Comparison of ENCODE assay signal across 9 cellular contexts in genomic region chr17:81398170-81398854, GRCh38. TPM values are rescaled to one million over a fixed set of nuclear protein-coding genes. Genes with fewer than 3 reads are reported as not detected.
A peak's percentile ranks its signal among the peaks of the same experiment; 100 is the strongest.
DNase-seq lines count a peak whose midpoint lies in the region; FAIRE-seq and TF ChIP-seq lines count a peak whose summit lies in the region.
"Had no signal": no experiment of that assay in that cellular context is flagged by ENCODE, and none has a peak within 500 bp of the region (broad histone marks: within the 10 kb centered on the region; RNA-seq: fewer than 3 reads in every experiment).

No MANE protein-coding gene starts in this region.

- H3K9ac ChIP-seq in kidney (ENCODE audit: low read length in 2 of 2) = peak overlapping the region; percentile 87 to 93

- WGBS in adrenal gland, 4 donors = 50 to 58% (median 57%) methylated on average over 30 to 49 of the region's 49 CpGs

- peaks cover 63% of the 10 kb centered on the region for H3K27me3 Mint-ChIP-seq in activated CD4-positive, alpha-beta T cell treated with anti-CD3 and anti-CD28 coated beads, Interleukin-2, amount 10 ng/mL, durations not matched to agents 7 days and 5 days

- no peaks in the 10 kb centered on the region for H3K9me3 Mint-ChIP-seq in activated CD4-positive, alpha-beta T cell treated with anti-CD3 and anti-CD28 coated beads, Interleukin-2, amount 10 ng/mL, durations not matched to agents 7 days and 5 days

- intact Hi-C loops in adrenal gland (cut with DNase I) (loop anchor here (10.0 kb wide), 2 partner anchors 86 to 104 kb away; partner anchors contain the start of gene SLC38A10 (in 1 of the 2)), kidney (cut with DNase I) (no loop called here)

- FAIRE-seq in kidney (lab: Jason Lieb, UNC) = no peak
- FAIRE-seq: G401.6 had no signal

- H3K36me3 ChIP-seq in adrenal gland (replicated peaks in 1 of 2) (no peaks in the 10 kb centered on the region), kidney (ENCODE audit: control insufficient read depth in 1 of 2, insufficient read depth in 2 of 2, low read length in 2 of 2) (no peaks in the 10 kb centered on the region)

- H3K27ac ChIP-seq in adrenal gland (peak overlapping the region in 3 of 5 donors; percentile 94 to 96 (median 95)), kidney (ENCODE audit: low read depth in 2 of 2, low read length in 2 of 2) (peak overlapping the region; percentile 88 to 93), substantia nigra (ENCODE audit: low read depth, low read length, poor library complexity, severe bottlenecking) (peak overlapping the region; percentile 67)

- peaks cover 2% of the 10 kb centered on the region for H3K36me3 Mint-ChIP-seq in activated CD4-positive, alpha-beta T cell treated with anti-CD3 and anti-CD28 coated beads, Interleukin-2, amount 10 ng/mL, durations not matched to agents 7 days and 5 days (ENCODE audit: low read depth)

- no peak for TF ChIP-seq CTCF in adrenal gland (IDR thresholded peaks at IDR 0.05)
- no peak for TF ChIP-seq CTCF in kidney (IDR thresholded peaks at IDR 0.05; ENCODE audit: borderline replicate concordance, extremely low read depth, insufficient read depth)

- peaks cover 18 to 37% of the 10 kb centered on the region in 2 donors for H3K4me1 ChIP-seq in adrenal gland (replicated peaks in 1 of 2)
- peaks cover 27 to 28% of the 10 kb centered on the region in 2 donors for H3K4me1 ChIP-seq in kidney (ENCODE audit: control insufficient read depth in 1 of 2, insufficient read depth in 1 of 2, low read depth in 1 of 2, low read length in 2 of 2)

- H3K9me3 ChIP-seq in adrenal gland (replicated peaks in 1 of 3) (no peaks in the 10 kb centered on the region), kidney (ENCODE audit: control insufficient read depth in 1 of 2, low read length in 2 of 2) (no peaks in the 10 kb centered on the region)

- H3K4me1 Mint-ChIP-seq in activated CD4-positive, alpha-beta T cell treated with anti-CD3 and anti-CD28 coated beads, Interleukin-2, amount 10 ng/mL, durations not matched to agents 7 days and 5 days = peaks cover 23% of the 10 kb centered on the region

- H3K27me3 ChIP-seq in adrenal gland = no peaks in the 10 kb centered on the region

- peak overlapping the region; percentile 66 for H3K4me3 Mint-ChIP-seq in activated CD4-positive, alpha-beta T cell treated with anti-CD3 and anti-CD28 coated beads, Interleukin-2, amount 10 ng/mL, durations not matched to agents 7 days and 5 days

- no peak for TF ChIP-seq POLR2A in adrenal gland (IDR thresholded peaks at IDR 0.05)

- DNase-seq in activated CD4-positive, alpha-beta T cell treated with anti-CD3 and anti-CD28 coated beads, Interleukin-2, amount 10 ng/mL, durations not matched to agents 7 days and 5 days = no peak
- no peak for DNase-seq in activated CD4-positive, alpha-beta T cell treated with anti-CD3 and anti-CD28 coated beads, Interleukin-2, amount 50 U/mL, for 48 hours
- DNase-seq in adrenal gland (peak in 1 of 7 donors; percentile 47), kidney (no peak), substantia nigra (lab: John Stamatoyannopoulos, UW) (peak in 9 of 49 donors; percentile 9 to 51 (median 33)), NCI-H1092 treated with DMSO at 0.1 percent for 48 hours (lab: John Stamatoyannopoulos, UW) (no peak), NCI-H510A treated with DMSO at 0.1 percent for 48 hours (lab: John Stamatoyannopoulos, UW) (no peak), iPS-NIHi7 (ENCODE audit: extremely low spot score) (no peak)

- POLR2A ChIA-PET in activated CD4-positive, alpha-beta T cell treated with anti-CD3 and anti-CD28 coated beads, Interleukin-2, amount 10 ng/mL, durations not matched to agents 7 days and 5 days (lab: Charles Lee) = no interaction called here

- peak overlapping the region in 2 of 4 donors; percentile 61 to 96 for H3K4me3 ChIP-seq in adrenal gland
- H3K4me3 ChIP-seq in kidney (ENCODE audit: low read length in 2 of 2) = peak overlapping the region; percentile 72 to 83

- CTCF ChIA-PET in activated CD4-positive, alpha-beta T cell treated with anti-CD3 and anti-CD28 coated beads, Interleukin-2, amount 10 ng/mL, durations not matched to agents 7 days and 5 days (lab: Charles Lee) = interaction anchor here (0.9 to 1.6 kb wide), 5 partner anchors 8 to 113 kb away, joined by 3 to 4 read pairs (median 3); no protein-coding TSS in a partner anchor

- H3K27ac Mint-ChIP-seq in activated CD4-positive, alpha-beta T cell treated with anti-CD3 and anti-CD28 coated beads, Interleukin-2, amount 10 ng/mL, durations not matched to agents 7 days and 5 days = peak overlapping the region; percentile 41

RNA-seq across cellular contexts. Expression of gene BAHCC1, which starts 3.1 kb away (rescaled TPM):
- total RNA-seq in activated CD4-positive, alpha-beta T cell treated with anti-CD3 and anti-CD28 coated beads, Interleukin-2, amount 10 ng/mL, durations not matched to agents 7 days and 5 days = not detected
- 10 to 100 TPM; 13.0 to 35.3 (median 19.2) TPM for total RNA-seq in adrenal gland
- polyA plus RNA-seq in adrenal gland = 10 to 100 TPM in 2 of 3 donors, 1 to 10 TPM in 1; 2.1 to 68.0 (median 18.2) TPM
- total RNA-seq in kidney = 20.5 TPM
- polyA plus RNA-seq in kidney (ENCODE audit: insufficient read depth, low read depth, low replicate concordance) = 2.6 TPM

Comparison
In these comparisons a context has a peak if more than half of its experiments do, and no peak if none do; other contexts are left out.
1. RNA of gene BAHCC1, which starts 3.1 kb away (total RNA-seq): 20.5 TPM in kidney (single experiment) and 13.0 to 35.3 TPM in adrenal gland; not detected in activated CD4-positive, alpha-beta T cell treated with anti-CD3 and anti-CD28 coated beads, Interleukin-2, amount 10 ng/mL, durations not matched to agents 7 days and 5 days; every median in the first group is over 10 times any median in the second.
2. Peak in every context shown above with its lines, with median percentiles within 50 percentile points of each other: H3K27ac ChIP-seq.